In genomic region chr9:69834591-69835184, GRCh38 we compare ENCODE assay signal across 16 cellular contexts. TPM values are rescaled to one million over a fixed set of nuclear protein-coding genes. Genes with fewer than 3 reads are reported as not detected.
"Had no signal": no experiment of that assay in that cellular context is flagged by ENCODE, and none has a peak within 500 bp of the region (broad histone marks: within the 10 kb centered on the region; RNA-seq: fewer than 3 reads in every experiment).

No MANE protein-coding gene starts in this region.

- DNase-seq: activated CD4-positive, alpha-beta T cell treated with anti-CD3 and anti-CD28 coated beads, Interleukin-2, amount 50 U/mL, for 4 hours; activated naive CD4-positive, alpha-beta T cell treated with Interleukin-2 at 50 U/mL for 16 hours; cerebellar nuclear complex; effector memory CD8-positive, alpha-beta T cell; kidney; left ventricle myocardium inferior; mesendoderm; ovary; sigmoid colon; stimulated activated CD4-positive, alpha-beta T cell treated with anti-CD3 and anti-CD28 coated beads, Interleukin-2, amount 100 ng/mL, for 24 hours; T1000; upper lobe of left lung had no signal

- ATAC-seq: effector memory CD8-positive, alpha-beta T cell; gastroesophageal sphincter had no signal

- H3K36me3 Mint-ChIP-seq: neural progenitor cell had no signal

- H3K4me1 Mint-ChIP-seq: neural progenitor cell had no signal

- H3K27ac Mint-ChIP-seq: dendritic cell treated with granulocyte-macrophage colony-stimulating factor and Interleukin-4, amounts not matched to agents 40 ng/mL and 50 ng/mL, for 4 days; effector memory CD8-positive, alpha-beta T cell; neural progenitor cell had no signal

- H3K9me3 Mint-ChIP-seq: dendritic cell treated with granulocyte-macrophage colony-stimulating factor and Interleukin-4, amounts not matched to agents 40 ng/mL and 50 ng/mL, for 4 days; effector memory CD8-positive, alpha-beta T cell; neural progenitor cell had no signal

- FAIRE-seq: kidney had no signal

- H3K27me3 Mint-ChIP-seq: dendritic cell treated with granulocyte-macrophage colony-stimulating factor and Interleukin-4, amounts not matched to agents 40 ng/mL and 50 ng/mL, for 4 days had no signal

- H3K4me3 Mint-ChIP-seq: dendritic cell treated with granulocyte-macrophage colony-stimulating factor and Interleukin-4, amounts not matched to agents 40 ng/mL and 50 ng/mL, for 4 days; effector memory CD8-positive, alpha-beta T cell; neural progenitor cell had no signal

RNA-seq across cellular contexts. Expression of gene CFAP95, which starts 14.1 kb away (rescaled TPM):
- total RNA-seq: gastroesophageal sphincter, hepatocyte, left ventricle myocardium inferior, sigmoid colon had no signal
